Comparison of ENCODE assay signal across 23 cellular contexts in genomic region chr22:29720824-29721323, GRCh38. TPM values are rescaled to one million over a fixed set of nuclear protein-coding genes. Genes with fewer than 3 reads are reported as not detected.
DNase-seq lines count a peak whose midpoint lies in the region; ATAC-seq, FAIRE-seq and TF ChIP-seq lines count a peak whose summit lies in the region.
"Had no signal": no experiment of that assay in that cellular context is flagged by ENCODE, and none has a peak within 500 bp of the region (broad histone marks: within the 10 kb centered on the region; RNA-seq: fewer than 3 reads in every experiment).

No MANE protein-coding gene starts in this region.

- TF ChIP-seq POLR2A in HepG2 (IDR thresholded peaks at IDR 0.05; ENCODE audit: insufficient read depth in 1 of 2, low read depth in 2 of 2, low read length in 2 of 2), result no peak
- TF ChIP-seq POLR2A in right lobe of liver (IDR thresholded peaks at IDR 0.05), result no peak

- H3K27ac ChIP-seq in HepG2 (ENCODE audit: extremely low read length, insufficient read depth, low read length) (no peak overlapping the region), right lobe of liver (no peak overlapping the region), iPS-20b (ENCODE audit: low read length) (no peak overlapping the region)
- H3K27ac ChIP-seq: esophagus squamous epithelium, neutrophil, vagina had no signal

- TF ChIP-seq RAD21 in HepG2 (CRISPR knock-in tag; IDR thresholded peaks at IDR 0.05), result no peak

- H3K4me3 ChIP-seq in HepG2 (replicated peaks in 1 of 3; ENCODE audit: insufficient read depth in 1 of 3, low read depth in 2 of 3, low read length in 3 of 3), result peak overlapping the region in 1 of 3 experiments; percentile 40; a peak in 1 of 6 replicates
- no peak overlapping the region for H3K4me3 ChIP-seq in right lobe of liver
- H3K4me3 ChIP-seq in iPS-20b (ENCODE audit: low read length), result peak overlapping the region; percentile 46; the same call in 1 of the 2 replicates

- H3K27me3 ChIP-seq in HepG2 (ENCODE audit: control insufficient read depth in 1 of 2, insufficient read depth in 2 of 2, low read length in 2 of 2), result peaks cover 26 to 69% of the 10 kb centered on the region in 2 experiments
- H3K27me3 ChIP-seq in right lobe of liver, result no peaks in the 10 kb centered on the region
- H3K27me3 ChIP-seq in iPS-20b (ENCODE audit: insufficient read depth, low read length), result peaks cover 86% of the 10 kb centered on the region
- H3K27me3 ChIP-seq: vagina had no signal

- ATAC-seq in HepG2 (no peak), right lobe of liver (no peak)
- ATAC-seq: CD8-positive, alpha-beta T cell; sciatic nerve had no signal

- no peak overlapping the region for H3K9ac ChIP-seq in HepG2 (ENCODE audit: insufficient read depth, low read depth, low read length)
- no peak overlapping the region for H3K9ac ChIP-seq in iPS-20b (ENCODE audit: low read depth, low read length)

- POLR2A ChIA-PET in HepG2 (lab: Yijun Ruan, JAX), result no interaction called here

- FAIRE-seq in HepG2 (lab: Jason Lieb, UNC), result no peak
- no peak for FAIRE-seq in HTR-8/SVneo (lab: Jason Lieb, UNC)
- FAIRE-seq: RCC 7860 had no signal

- DNase-seq in HepG2 (ENCODE audit: low spot score) (no peak), right lobe of liver (no peak), astrocyte of the hippocampus (ENCODE audit: low read depth, low spot score) (peak; percentile 35), HTR-8/SVneo (ENCODE audit: insufficient read length, low spot score) (no peak), globus pallidus (ENCODE audit: low spot score) (no peak), NCI-H1694 (lab: John Stamatoyannopoulos, UW) (no peak), head of caudate nucleus (no peak)
- DNase-seq: ACHN; activated CD4-positive, alpha-beta T cell treated with anti-CD3 and anti-CD28 coated beads, Interleukin-2, amount 50 U/mL, for 4 hours; activated naive CD4-positive, alpha-beta T cell treated with anti-CD3 and anti-CD28 coated beads, Interleukin-2, amount 10 ng/mL, durations not matched to agents 7 days and 5 days; dermis blood vessel endothelial cell; esophagus squamous epithelium; kidney glomerular epithelial cell; MM.1S; NCI-H187 treated with DMSO at 0.1 percent for 48 hours; NCI-H526 treated with DMSO at 0.1 percent for 48 hours; stimulated activated CD4-positive, alpha-beta T cell treated with anti-CD3 and anti-CD28 coated beads, Interleukin-2, amount 100 ng/mL, for 24 hours had no signal

- no peaks in the 10 kb centered on the region for H3K79me2 ChIP-seq in HepG2 (ENCODE audit: insufficient read depth, low read length)

- in situ Hi-C loops in HepG2 (cut with HindIII; ENCODE audit: extremely low pct_ligation_motif_present, low pct_unique_long_range_greater_than_20kb), result no loop called here

- H2AFZ ChIP-seq in HepG2 (ENCODE audit: low read length), result no peak overlapping the region

- 8% methylated on average over 14 of the region's 50 CpGs for WGBS in HepG2 (ENCODE audit: low lambda C conversion rate)
- 30% methylated on average over 2 of the region's 50 CpGs for WGBS in right lobe of liver (ENCODE audit: insufficient coverage, low coverage, low lambda C conversion rate, missing lambda C conversion rate)

- intact Hi-C loops in HepG2 (cut with micrococcal nuclease; ENCODE audit: unreplicated experiment), result no loop called here
- intact Hi-C loops in right lobe of liver (cut with DNase I), result loop anchor here in 1 of 2 donors (5.0 kb wide), 1 partner anchor 371 kb away; no protein-coding TSS in a partner anchor
- intact Hi-C loops in head of caudate nucleus (cut with DNase I), result no loop called here

- TF ChIP-seq CTCF in HepG2 (CRISPR knock-in tag; IDR thresholded peaks at IDR 0.05) (no peak), right lobe of liver (IDR thresholded peaks at IDR 0.05) (no peak)

- TF ChIP-seq EP300 in HepG2 (IDR thresholded peaks at IDR 0.05; ENCODE audit: low read depth in 2 of 2, low read length in 2 of 2) (no peak), HepG2 (CRISPR knock-in tag; IDR thresholded peaks at IDR 0.05; ENCODE audit: borderline replicate concordance) (no peak)

- no peaks in the 10 kb centered on the region for H3K9me3 ChIP-seq in HepG2 (ENCODE audit: low read length)
- H3K9me3 ChIP-seq in right lobe of liver, result no peaks in the 10 kb centered on the region
- no peaks in the 10 kb centered on the region for H3K9me3 ChIP-seq in iPS-20b (ENCODE audit: insufficient read depth, low read depth, low read length)
- H3K9me3 ChIP-seq: esophagus squamous epithelium, neutrophil, vagina had no signal

- H3K36me3 ChIP-seq in HepG2 (replicated peaks in 1 of 2; ENCODE audit: control insufficient read depth in 1 of 2, insufficient read depth in 2 of 2, low read length in 2 of 2), result no peaks in the 10 kb centered on the region
- H3K36me3 ChIP-seq in right lobe of liver, result no peaks in the 10 kb centered on the region
- no peaks in the 10 kb centered on the region for H3K36me3 ChIP-seq in iPS-20b (ENCODE audit: insufficient read depth, low read depth, low read length)
- H3K36me3 ChIP-seq: esophagus squamous epithelium, neutrophil, vagina had no signal

- no TSS peak for BruUV-seq in HepG2 (replicated peaks; lab: Mats Ljungman, UMichigan)

- CTCF ChIA-PET in HepG2 (lab: Yijun Ruan, JAX; ENCODE audit: low intra/inter-chr PET ratio, low total read pairs), result no interaction called here

- peak overlapping the region; percentile 27; the same call in 1 of the 2 replicates for H3K4me2 ChIP-seq in HepG2 (ENCODE audit: low read depth, low read length)

- peaks cover 25% of the 10 kb centered on the region; the same call in 1 of the 2 replicates for H4K20me1 ChIP-seq in HepG2 (ENCODE audit: insufficient read depth, low read length)

- H3K4me1 ChIP-seq in HepG2 (ENCODE audit: insufficient read depth, low read length) (peaks cover 8% of the 10 kb centered on the region; the same call in 1 of the 2 replicates), right lobe of liver (peaks cover 0 to 6% (median 0%) of the 10 kb centered on the region in 4 donors), iPS-20b (ENCODE audit: insufficient read depth, low read length) (no peaks in the 10 kb centered on the region)
- H3K4me1 ChIP-seq: vagina had no signal

RNA-seq across cellular contexts. Expression of gene CABP7, which starts 1.1 kb away (rescaled TPM):
- not detected in 2 replicates for total RNA-seq in HepG2 (2016; rRNA removed; fragmentation: Illumina TruSeq; extraction: Trizol)
- not detected in 2 replicates for total RNA-seq in HepG2 (2016; cell fraction: cytosol; rRNA removed; fragmentation: Illumina TruSeq; extraction: Trizol; ENCODE audit: low read depth)
- total RNA-seq in HepG2 (2016; cell fraction: insoluble cytoplasmic fraction; rRNA removed; fragmentation: Illumina TruSeq; extraction: Trizol), result not detected in 2 replicates
- not detected in 2 replicates for total RNA-seq in HepG2 (2016; cell fraction: membrane; rRNA removed; fragmentation: Illumina TruSeq; extraction: Trizol)
- not detected in 2 replicates for total RNA-seq in HepG2 (2016; cell fraction: nucleus; rRNA removed; fragmentation: Illumina TruSeq; extraction: Trizol)
- polyA plus RNA-seq in HepG2 (2011; rRNA removed), result 0.08 TPM in 1 of 2 replicates, not detected in the other
- polyA plus RNA-seq in HepG2 (2011; cell fraction: cytosol; rRNA removed), result 0.01 TPM in 1 of 2 replicates, not detected in the other
- polyA plus RNA-seq in HepG2 (2011; cell fraction: nucleus; rRNA removed), result 0.11 and 0.12 TPM in 2 replicates
- 0.05 TPM in 2 replicates for polyA plus RNA-seq in HepG2 (2012)
- polyA plus RNA-seq in HepG2 (2016; cell fraction: cytosol; fragmentation: Illumina TruSeq; extraction: Trizol; ENCODE audit: low read depth), result not detected in 2 replicates
- not detected in 2 replicates for polyA plus RNA-seq in HepG2 (2016; cell fraction: insoluble cytoplasmic fraction; fragmentation: Illumina TruSeq; extraction: Trizol; ENCODE audit: low read depth)
- polyA plus RNA-seq in HepG2 (2016; cell fraction: membrane; fragmentation: Illumina TruSeq; extraction: Trizol; ENCODE audit: low read depth), result not detected in 2 replicates
- polyA plus RNA-seq in HepG2 (2016; cell fraction: nucleus; fragmentation: Illumina TruSeq; extraction: Trizol; ENCODE audit: insufficient read depth, low read depth), result not detected in 2 replicates
- not detected in 2 replicates for polyA minus RNA-seq in HepG2 (2011; rRNA and poly(A)+ RNA removed; ENCODE audit: low replicate concordance)
- polyA minus RNA-seq in HepG2 (2011; cell fraction: cytosol; rRNA and poly(A)+ RNA removed), result not detected in 2 replicates
- not detected in 2 replicates for polyA minus RNA-seq in HepG2 (2011; cell fraction: nucleus; rRNA and poly(A)+ RNA removed)
- not detected for total RNA-seq in right lobe of liver
- total RNA-seq: dermis blood vessel endothelial cell, sciatic nerve, vagina had no signal

RNA-seq across cellular contexts. Expression of gene ZMAT5, which starts 45.9 kb away (rescaled TPM):
- total RNA-seq in HepG2 (2016; rRNA removed; fragmentation: Illumina TruSeq; extraction: Trizol) (27.8 and 34.7 TPM in 2 replicates), right lobe of liver (10 to 100 TPM in 5 of 6 experiments, 1 to 10 TPM in 1; 8.9 to 20.5 (median 13.7) TPM)
- total RNA-seq in HepG2 (2016; cell fraction: cytosol; rRNA removed; fragmentation: Illumina TruSeq; extraction: Trizol; ENCODE audit: low read depth), result 11.5 and 12.9 TPM in 2 replicates
- 26.3 and 38.9 TPM in 2 replicates for total RNA-seq in HepG2 (2016; cell fraction: insoluble cytoplasmic fraction; rRNA removed; fragmentation: Illumina TruSeq; extraction: Trizol)
- 9.5 and 12.3 TPM in 2 replicates for total RNA-seq in HepG2 (2016; cell fraction: membrane; rRNA removed; fragmentation: Illumina TruSeq; extraction: Trizol)
- 9.1 and 10.6 TPM in 2 replicates for total RNA-seq in HepG2 (2016; cell fraction: nucleus; rRNA removed; fragmentation: Illumina TruSeq; extraction: Trizol)
- 20.7 and 23.3 TPM in 2 replicates for polyA plus RNA-seq in HepG2 (2011; rRNA removed)
- polyA plus RNA-seq in HepG2 (2011; cell fraction: cytosol; rRNA removed), result 17.4 and 24.4 TPM in 2 replicates
- polyA plus RNA-seq in HepG2 (2011; cell fraction: nucleus; rRNA removed), result 14.3 and 16.6 TPM in 2 replicates
- polyA plus RNA-seq in HepG2 (2012), result 11.6 and 14.1 TPM in 2 replicates
- 9.4 and 11.6 TPM in 2 replicates for polyA plus RNA-seq in HepG2 (2016; cell fraction: cytosol; fragmentation: Illumina TruSeq; extraction: Trizol; ENCODE audit: low read depth)
- 32.3 and 35.6 TPM in 2 replicates for polyA plus RNA-seq in HepG2 (2016; cell fraction: insoluble cytoplasmic fraction; fragmentation: Illumina TruSeq; extraction: Trizol; ENCODE audit: low read depth)
- 8.4 and 9.8 TPM in 2 replicates for polyA plus RNA-seq in HepG2 (2016; cell fraction: membrane; fragmentation: Illumina TruSeq; extraction: Trizol; ENCODE audit: low read depth)
- 15.3 and 17.8 TPM in 2 replicates for polyA plus RNA-seq in HepG2 (2016; cell fraction: nucleus; fragmentation: Illumina TruSeq; extraction: Trizol; ENCODE audit: insufficient read depth, low read depth)
- polyA minus RNA-seq in HepG2 (2011; rRNA and poly(A)+ RNA removed; ENCODE audit: low replicate concordance), result 4.4 and 7.5 TPM in 2 replicates
- polyA minus RNA-seq in HepG2 (2011; cell fraction: cytosol; rRNA and poly(A)+ RNA removed), result 4.7 and 6.3 TPM in 2 replicates
- 2.8 and 4.1 TPM in 2 replicates for polyA minus RNA-seq in HepG2 (2011; cell fraction: nucleus; rRNA and poly(A)+ RNA removed)

RNA-seq across cellular contexts. Expression of gene UQCR10, which starts 46.3 kb away (rescaled TPM):
- total RNA-seq in HepG2 (2016; rRNA removed; fragmentation: Illumina TruSeq; extraction: Trizol) (225 and 309 TPM in 2 replicates), right lobe of liver (10 to 100 TPM; 57.4 to 71.6 (median 64.0) TPM)
- total RNA-seq in HepG2 (2016; cell fraction: cytosol; rRNA removed; fragmentation: Illumina TruSeq; extraction: Trizol; ENCODE audit: low read depth), result 89.2 and 115 TPM in 2 replicates
- total RNA-seq in HepG2 (2016; cell fraction: insoluble cytoplasmic fraction; rRNA removed; fragmentation: Illumina TruSeq; extraction: Trizol), result 226 and 327 TPM in 2 replicates
- total RNA-seq in HepG2 (2016; cell fraction: membrane; rRNA removed; fragmentation: Illumina TruSeq; extraction: Trizol), result 166 and 174 TPM in 2 replicates
- 63.2 and 78.3 TPM in 2 replicates for total RNA-seq in HepG2 (2016; cell fraction: nucleus; rRNA removed; fragmentation: Illumina TruSeq; extraction: Trizol)
- polyA plus RNA-seq in HepG2 (2011; rRNA removed), result 203 and 232 TPM in 2 replicates
- 210 and 287 TPM in 2 replicates for polyA plus RNA-seq in HepG2 (2011; cell fraction: cytosol; rRNA removed)
- polyA plus RNA-seq in HepG2 (2011; cell fraction: nucleus; rRNA removed), result 54.5 and 66.4 TPM in 2 replicates
- 157 and 173 TPM in 2 replicates for polyA plus RNA-seq in HepG2 (2012)
- polyA plus RNA-seq in HepG2 (2016; cell fraction: cytosol; fragmentation: Illumina TruSeq; extraction: Trizol; ENCODE audit: low read depth), result 119 and 141 TPM in 2 replicates
- 316 and 360 TPM in 2 replicates for polyA plus RNA-seq in HepG2 (2016; cell fraction: insoluble cytoplasmic fraction; fragmentation: Illumina TruSeq; extraction: Trizol; ENCODE audit: low read depth)
- polyA plus RNA-seq in HepG2 (2016; cell fraction: membrane; fragmentation: Illumina TruSeq; extraction: Trizol; ENCODE audit: low read depth), result 156 and 169 TPM in 2 replicates
- 145 and 146 TPM in 2 replicates for polyA plus RNA-seq in HepG2 (2016; cell fraction: nucleus; fragmentation: Illumina TruSeq; extraction: Trizol; ENCODE audit: insufficient read depth, low read depth)
- 174 and 191 TPM in 2 replicates for polyA minus RNA-seq in HepG2 (2011; rRNA and poly(A)+ RNA removed; ENCODE audit: low replicate concordance)
- polyA minus RNA-seq in HepG2 (2011; cell fraction: cytosol; rRNA and poly(A)+ RNA removed), result 62.8 and 71.2 TPM in 2 replicates
- polyA minus RNA-seq in HepG2 (2011; cell fraction: nucleus; rRNA and poly(A)+ RNA removed), result 35.6 and 37.2 TPM in 2 replicates
